17 cellular contexts compared by ENCODE assay signal in genomic region chrX:16573781-16574180, GRCh38.
DNase-seq lines count a peak whose midpoint lies in the region; ATAC-seq and TF ChIP-seq lines count a peak whose summit lies in the region.
"Had no signal": no experiment of that assay in that cellular context is flagged by ENCODE, and none has a peak within 500 bp of the region (broad histone marks: within the 10 kb centered on the region; RNA-seq: fewer than 3 reads in every experiment).

No MANE protein-coding gene starts in this region.

- peak overlapping the region; percentile 67 for H3K27ac ChIP-seq in osteoblast (ENCODE audit: low read depth, low read length)
- H3K27ac ChIP-seq: C4-2B, coronary artery, esophagus muscularis mucosa, skin epidermis had no signal

- H3K27me3 ChIP-seq in osteoblast (ENCODE audit: insufficient read depth, low read length) = no peaks in the 10 kb centered on the region
- H3K27me3 ChIP-seq: esophagus muscularis mucosa had no signal

- TF ChIP-seq CTCF in epithelial cell of esophagus (IDR thresholded peaks at IDR 0.05; ENCODE audit: insufficient read depth, low read depth, low read length, missing control alignments) = no peak
- no peak for TF ChIP-seq CTCF in osteoblast (IDR thresholded peaks at IDR 0.05; ENCODE audit: extremely low read depth, low read depth, low read length)

- H3K4me3 ChIP-seq in epithelial cell of esophagus (ENCODE audit: low read length) (no peak overlapping the region), osteoblast (ENCODE audit: insufficient read depth, low read length) (no peak overlapping the region)
- H3K4me3 ChIP-seq: coronary artery, esophagus muscularis mucosa, skin epidermis had no signal

- no peaks in the 10 kb centered on the region for H3K79me2 ChIP-seq in osteoblast (ENCODE audit: insufficient read depth, low read length)

- peak overlapping the region; percentile 40 for H3K4me2 ChIP-seq in osteoblast (ENCODE audit: insufficient read depth, low read length)

- H2AFZ ChIP-seq in osteoblast (ENCODE audit: low read length) = no peak overlapping the region

- H3K4me1 ChIP-seq in osteoblast (ENCODE audit: insufficient read depth, low read length) = peaks cover 18% of the 10 kb centered on the region
- H3K4me1 ChIP-seq: esophagus muscularis mucosa had no signal

- DNase-seq in AG20443 (ENCODE audit: low spot score) (peak; percentile 58), NCI-H226 (peak; percentile 63), epithelial cell of esophagus (ENCODE audit: low read depth) (peak; percentile 13), osteoblast (ENCODE audit: insufficient read length, low spot score, missing footprints) (peak; percentile 96), iPS-NIHi7 (ENCODE audit: extremely low spot score) (no peak), NCI-H2081 (lab: John Stamatoyannopoulos, UW) (no peak)
- no peak for DNase-seq in activated CD4-positive, CD25-positive, alpha-beta regulatory T cell (lab: John Stamatoyannopoulos, UW)
- DNase-seq: activated CD4-positive, alpha-beta T cell treated with anti-CD3 and anti-CD28 coated beads, Interleukin-2, amount 50 U/mL, for 4 hours; activated T-cell treated with anti-CD3 and anti-CD28 coated beads, Interleukin-2, amount 50 U/mL, for 72 hours; MV-4-11; NCI-H2107; stimulated activated naive CD8-positive, alpha-beta T cell treated with anti-CD3 and anti-CD28 coated beads, Interleukin-15, amount 100 ng/mL, for 72 hours had no signal

- H4K20me1 ChIP-seq in osteoblast (ENCODE audit: insufficient read depth, low read length) = no peaks in the 10 kb centered on the region

- no peak for ATAC-seq in HG03521 (IDR thresholded peaks at IDR 0.05; ENCODE audit: unreplicated experiment)
- ATAC-seq: activated T-cell treated with anti-CD3 and anti-CD28 coated beads, Interleukin-2, amount 50 U/mL, for 72 hours; stimulated activated naive CD8-positive, alpha-beta T cell treated with anti-CD3 and anti-CD28 coated beads, Interleukin-15, amount 100 ng/mL, for 72 hours had no signal

- H3K9me3 ChIP-seq in osteoblast (ENCODE audit: low read depth, low read length) = no peaks in the 10 kb centered on the region
- H3K9me3 ChIP-seq: esophagus muscularis mucosa had no signal

- H3K36me3 ChIP-seq in osteoblast (ENCODE audit: insufficient read depth, low read length) = no peaks in the 10 kb centered on the region
- H3K36me3 ChIP-seq: esophagus muscularis mucosa had no signal

Comparison
In these comparisons a context has a peak if more than half of its experiments do, and no peak if none do; other contexts are left out.
1. DNase-seq: peak in AG20443 (single experiment), NCI-H226 (single experiment), epithelial cell of esophagus (single experiment) and osteoblast (single experiment); none in activated CD4-positive, CD25-positive, alpha-beta regulatory T cell (0 of 4), iPS-NIHi7 (single experiment) and NCI-H2081 (0 of 2).